6 cellular contexts compared by ENCODE assay signal in the genomic region with DNA sequence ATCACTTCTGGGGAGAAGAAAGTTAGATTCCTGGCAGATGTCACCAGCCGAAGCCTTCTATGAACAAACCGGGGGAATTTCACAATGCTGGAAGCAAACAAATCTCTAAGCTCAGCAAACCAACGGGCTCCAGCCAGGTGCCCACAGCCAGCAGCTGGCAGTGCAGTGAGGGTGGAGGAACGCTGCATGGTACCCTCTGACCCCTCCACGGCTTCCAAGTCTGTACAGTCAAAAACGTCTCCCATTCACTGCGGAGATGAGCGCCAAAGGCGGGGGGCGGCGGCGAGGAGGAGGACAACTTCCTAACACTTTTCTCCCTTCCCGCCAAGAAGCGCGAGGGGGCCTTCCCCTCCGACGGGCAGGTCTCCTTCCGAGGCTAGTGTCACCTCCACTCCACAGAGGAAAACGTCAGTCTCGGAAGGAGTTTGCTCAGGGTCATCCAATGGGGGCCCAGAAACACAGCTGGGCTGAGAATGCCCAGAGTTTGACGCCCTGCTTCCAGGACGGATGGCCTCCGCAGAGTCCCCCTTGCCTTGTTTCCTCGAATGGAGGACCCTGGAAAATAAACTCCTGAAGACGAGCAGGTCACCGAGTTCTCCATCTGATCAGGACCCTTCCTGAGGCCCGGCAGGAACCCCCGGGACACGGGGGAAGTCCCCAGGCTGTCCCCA. TPM values are rescaled to one million over a fixed set of nuclear protein-coding genes. Genes with fewer than 3 reads are reported as not detected.
DNase-seq lines count a peak whose midpoint lies in the region; ATAC-seq lines count a peak whose summit lies in the region.

No MANE protein-coding gene starts in this region.

- CTCF ChIA-PET in activated CD4-positive, alpha-beta memory T cell treated with anti-CD3 and anti-CD28 coated beads, Interleukin-2, amount 10 ng/mL, durations not matched to agents 7 days and 5 days (lab: Charles Lee) = interaction anchor here (0.5 to 2.6 kb wide), 5 partner anchors 14 to 146 kb away, joined by 3 to 12 read pairs (median 4); a partner anchor contains a TSS

- peak overlapping the region; percentile 81 for H3K4me3 Mint-ChIP-seq in activated CD4-positive, alpha-beta memory T cell treated with anti-CD3 and anti-CD28 coated beads, Interleukin-2, amount 10 ng/mL, durations not matched to agents 7 days and 5 days

- peaks cover 15% of the 10 kb centered on the region for H3K36me3 Mint-ChIP-seq in activated CD4-positive, alpha-beta memory T cell treated with anti-CD3 and anti-CD28 coated beads, Interleukin-2, amount 10 ng/mL, durations not matched to agents 7 days and 5 days (ENCODE audit: low read depth)

- H3K4me1 Mint-ChIP-seq in activated CD4-positive, alpha-beta memory T cell treated with anti-CD3 and anti-CD28 coated beads, Interleukin-2, amount 10 ng/mL, durations not matched to agents 7 days and 5 days = peaks cover 51% of the 10 kb centered on the region

- H3K9me3 Mint-ChIP-seq in activated CD4-positive, alpha-beta memory T cell treated with anti-CD3 and anti-CD28 coated beads, Interleukin-2, amount 10 ng/mL, durations not matched to agents 7 days and 5 days = no peaks in the 10 kb centered on the region

- POLR2A ChIA-PET in activated CD4-positive, alpha-beta memory T cell treated with anti-CD3 and anti-CD28 coated beads, Interleukin-2, amount 10 ng/mL, durations not matched to agents 7 days and 5 days (lab: Charles Lee) = interaction anchor here (0.7 to 3.2 kb wide), 14 partner anchors 9 to 512 kb away, joined by 3 to 24 read pairs (median 4); a partner anchor contains a TSS

- intact Hi-C loops in left colon (cut with DNase I, micrococcal nuclease) = loop anchor here in 1 of 2 donors (10.0 kb wide), 1 partner anchor 136 kb away; a partner anchor contains a TSS

- DNase-seq in NCI-H2227 (lab: John Stamatoyannopoulos, UW; ENCODE audit: unreplicated experiment) = peak; percentile 52
- no peak for DNase-seq in NCI-H2227 treated with DMSO at 0.1 percent for 48 hours (lab: John Stamatoyannopoulos, UW)
- peak; percentile 47 for DNase-seq in activated CD4-positive, alpha-beta memory T cell treated with anti-CD3 and anti-CD28 coated beads, Interleukin-2, amount 10 ng/mL, durations not matched to agents 7 days and 5 days
- DNase-seq in left colon = peak in 1 of 2 donors; percentile 53

- peak; percentile 18 for ATAC-seq in left colon
- ATAC-seq in HG02973 (IDR thresholded peaks at IDR 0.05; ENCODE audit: unreplicated experiment) = no peak
- no peak for ATAC-seq in GM21717 (IDR thresholded peaks at IDR 0.05; ENCODE audit: unreplicated experiment)

- peak overlapping the region; percentile 86 for H3K27ac Mint-ChIP-seq in activated CD4-positive, alpha-beta memory T cell treated with anti-CD3 and anti-CD28 coated beads, Interleukin-2, amount 10 ng/mL, durations not matched to agents 7 days and 5 days

- H3K27me3 Mint-ChIP-seq in activated CD4-positive, alpha-beta memory T cell treated with anti-CD3 and anti-CD28 coated beads, Interleukin-2, amount 10 ng/mL, durations not matched to agents 7 days and 5 days = no peaks in the 10 kb centered on the region

RNA-seq across cellular contexts. Expression of a gene that starts 0.9 kb away (rescaled TPM):
- 10 to 100 TPM; 52.1 to 53.6 TPM for total RNA-seq in activated CD4-positive, alpha-beta memory T cell treated with anti-CD3 and anti-CD28 coated beads, Interleukin-2, amount 10 ng/mL, durations not matched to agents 7 days and 5 days
- 10 to 100 TPM; 45.8 to 52.8 TPM for total RNA-seq in left colon

RNA-seq across cellular contexts. Expression of a gene that starts 10.8 kb away (rescaled TPM):
- under 1 TPM; 0.48 to 0.65 TPM for total RNA-seq in activated CD4-positive, alpha-beta memory T cell treated with anti-CD3 and anti-CD28 coated beads, Interleukin-2, amount 10 ng/mL, durations not matched to agents 7 days and 5 days
- 1 to 10 TPM; 1.9 to 2.5 TPM for total RNA-seq in left colon

RNA-seq across cellular contexts. Expression of a gene that starts 17.9 kb away (rescaled TPM):
- under 1 TPM; 0.85 to 0.96 TPM for total RNA-seq in activated CD4-positive, alpha-beta memory T cell treated with anti-CD3 and anti-CD28 coated beads, Interleukin-2, amount 10 ng/mL, durations not matched to agents 7 days and 5 days
- 10 to 100 TPM; 69.3 to 73.7 TPM for total RNA-seq in left colon

RNA-seq across cellular contexts. Expression of a gene that starts 19.0 kb away (rescaled TPM):
- total RNA-seq in activated CD4-positive, alpha-beta memory T cell treated with anti-CD3 and anti-CD28 coated beads, Interleukin-2, amount 10 ng/mL, durations not matched to agents 7 days and 5 days = 10 to 100 TPM; 12.3 to 12.6 TPM
- total RNA-seq in left colon = 1 to 10 TPM; 1.6 to 3.0 TPM

RNA-seq across cellular contexts. Expression of a gene that starts 24.8 kb away (rescaled TPM):
- 10 to 100 TPM; 29.1 to 32.0 TPM for total RNA-seq in activated CD4-positive, alpha-beta memory T cell treated with anti-CD3 and anti-CD28 coated beads, Interleukin-2, amount 10 ng/mL, durations not matched to agents 7 days and 5 days
- total RNA-seq in left colon = 10 to 100 TPM; 73.7 to 82.3 TPM

Comparison
In these comparisons a context has a peak if more than half of its experiments do, and no peak if none do; other contexts are left out.
1. RNA of a gene that starts 17.9 kb away (total RNA-seq): 69.3 to 73.7 TPM in left colon; 0.85 to 0.96 TPM in activated CD4-positive, alpha-beta memory T cell treated with anti-CD3 and anti-CD28 coated beads, Interleukin-2, amount 10 ng/mL, durations not matched to agents 7 days and 5 days; every median in the first group is over 10 times any median in the second.